8 cellular contexts compared by ENCODE assay signal in genomic region chr12:109462868-109463692, GRCh38. TPM values are rescaled to one million over a fixed set of nuclear protein-coding genes. Genes with fewer than 3 reads are reported as not detected.
A peak's percentile ranks its signal among the peaks of the same experiment; 100 is the strongest.
DNase-seq lines count a peak whose midpoint lies in the region; ATAC-seq, FAIRE-seq and TF ChIP-seq lines count a peak whose summit lies in the region.

No MANE protein-coding gene starts in this region.

- H3K27ac ChIP-seq in OCI-LY3 (ENCODE audit: low read length), result no peak overlapping the region
- H3K27ac ChIP-seq in thoracic aorta, result peak overlapping the region; percentile 99

- peaks cover 24% of the 10 kb centered on the region for H4K20me1 ChIP-seq in OCI-LY3 (ENCODE audit: insufficient read depth, low read length)

- H3K79me2 ChIP-seq in OCI-LY3 (ENCODE audit: low read length), result peaks cover 47% of the 10 kb centered on the region

- FAIRE-seq in frontal cortex (lab: Jason Lieb, UNC), result no peak

- ATAC-seq in thoracic aorta (ENCODE audit: insufficient number of reproducible peaks, low FRiP score, low read depth) (peak; percentile 77), GM18858 (IDR thresholded peaks at IDR 0.05; ENCODE audit: unreplicated experiment) (no peak)

- peak overlapping the region; percentile 31 for H3K4me2 ChIP-seq in OCI-LY3 (ENCODE audit: low read length)

- H3K36me3 ChIP-seq in OCI-LY3 (replicated peaks; ENCODE audit: low read depth, low read length) (peaks cover 13% of the 10 kb centered on the region), thoracic aorta (peaks cover 17% of the 10 kb centered on the region)

- 22 to 30% methylated on average over 13 to 14 of the region's 14 CpGs for WGBS in lower leg skin, 2 donors

- H3K4me1 ChIP-seq in OCI-LY3 (ENCODE audit: low read length) (peaks cover 9% of the 10 kb centered on the region), thoracic aorta (ENCODE audit: control insufficient read depth in 1 of 2, low read depth in 2 of 2) (peaks cover 73 to 97% of the 10 kb centered on the region in 2 donors)

- no peak overlapping the region for H2AFZ ChIP-seq in OCI-LY3 (ENCODE audit: low read depth, low read length)

- H3K9me3 ChIP-seq in OCI-LY3 (ENCODE audit: insufficient read depth, low read length) (no peaks in the 10 kb centered on the region), thoracic aorta (no peaks in the 10 kb centered on the region)

- TF ChIP-seq CTCF in OCI-LY3 (IDR thresholded peaks at IDR 0.05; ENCODE audit: low read depth, low read length), result no peak
- no peak for TF ChIP-seq CTCF in lower leg skin (IDR thresholded peaks at IDR 0.05)
- TF ChIP-seq CTCF in thoracic aorta (IDR thresholded peaks at IDR 0.05), result no peak

- peak; percentile 97 for DNase-seq in GM04504 (ENCODE audit: low read depth)
- DNase-seq in dermis blood vessel endothelial cell, result peak; percentile 95
- DNase-seq in lower leg skin (ENCODE audit: low spot score in 2 of 2), result peak; percentile 81 to 96
- DNase-seq in thoracic aorta (ENCODE audit: low spot score), result peak; percentile 74
- DNase-seq in frontal cortex (ENCODE audit: low spot score in 2 of 2), result no peak
- DNase-seq in activated CD4-positive, alpha-beta T cell treated with anti-CD3 and anti-CD28 coated beads for 1 hour, result no peak

- no peak overlapping the region for H3K9ac ChIP-seq in OCI-LY3 (ENCODE audit: low read length)

- intact Hi-C loops in lower leg skin (cut with DNase I; ENCODE audit: low total_unique reads), result no loop called here

- H3K4me3 ChIP-seq in OCI-LY3 (ENCODE audit: low read length), result no peak overlapping the region
- H3K4me3 ChIP-seq in lower leg skin (ENCODE audit: low read depth, poor library complexity, severe bottlenecking), result no peak overlapping the region
- peak overlapping the region; percentile 62 for H3K4me3 ChIP-seq in thoracic aorta

- no peaks in the 10 kb centered on the region for H3K27me3 ChIP-seq in OCI-LY3 (ENCODE audit: low read depth, low read length)
- H3K27me3 ChIP-seq in thoracic aorta (replicated peaks; ENCODE audit: insufficient read depth), result no peaks in the 10 kb centered on the region

- TF ChIP-seq POLR2A in lower leg skin (IDR thresholded peaks at IDR 0.05), result no peak

RNA-seq across cellular contexts. Expression of gene KCTD10, which starts 14.0 kb away (rescaled TPM):
- total RNA-seq in dermis blood vessel endothelial cell (74.5 and 85.6 TPM in 2 replicates), lower leg skin (10 to 100 TPM; 22.3 to 60.1 (median 44.1) TPM), thoracic aorta (100 to 1,000 TPM; 109 to 271 TPM), frontal cortex (42.8 TPM)

RNA-seq across cellular contexts. Expression of gene UBE3B, which starts 14.4 kb away (rescaled TPM):
- total RNA-seq in dermis blood vessel endothelial cell (54.1 and 60.0 TPM in 2 replicates), lower leg skin (10 to 100 TPM; 42.7 to 49.9 (median 46.3) TPM), thoracic aorta (10 to 100 TPM; 41.4 to 75.3 TPM), frontal cortex (15.5 TPM)

Comparison
In these comparisons a context has a peak if more than half of its experiments do, and no peak if none do; other contexts are left out.
1. DNase-seq: peak in GM04504 (single experiment), dermis blood vessel endothelial cell (single experiment), lower leg skin (2 of 2) and thoracic aorta (single experiment); none in frontal cortex (0 of 2) and activated CD4-positive, alpha-beta T cell treated with anti-CD3 and anti-CD28 coated beads for 1 hour (single experiment).